ENCODE assay signal across 10 cellular contexts in the genomic region with DNA sequence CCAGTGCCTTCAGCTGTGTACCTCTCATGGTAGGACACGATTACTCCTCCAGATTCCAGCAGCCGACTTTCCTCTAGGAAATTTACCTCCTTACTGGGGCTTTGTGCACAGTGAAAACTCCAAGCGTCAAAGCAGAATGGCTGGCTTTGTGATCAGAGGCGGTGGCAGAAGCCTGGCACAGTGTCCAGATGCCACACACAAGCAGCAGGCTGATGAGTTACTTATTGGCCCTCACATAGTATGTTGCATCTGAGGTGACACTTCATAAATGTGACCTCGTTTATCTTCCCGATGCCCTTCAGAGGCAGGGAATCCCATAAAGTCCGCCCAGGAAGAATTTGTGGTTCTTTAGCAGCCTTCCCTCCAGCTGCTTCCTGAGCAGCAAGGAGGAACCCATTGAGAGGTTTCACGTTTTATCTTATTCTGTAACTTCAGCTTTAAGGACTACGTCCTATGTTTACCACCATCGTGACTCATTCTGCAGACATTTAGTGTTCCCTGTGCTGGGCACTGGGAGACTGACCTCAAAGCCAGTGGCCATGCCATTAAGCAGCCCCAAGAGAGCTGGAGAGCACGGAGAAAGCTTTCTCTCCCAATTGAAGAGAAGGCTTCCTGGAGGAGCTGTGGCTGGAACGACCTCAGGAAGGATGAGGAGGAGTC.
DNase-seq lines count a peak whose midpoint lies in the region; ATAC-seq and TF ChIP-seq lines count a peak whose summit lies in the region.
"Had no signal": no experiment of that assay in that cellular context is flagged by ENCODE, and none has a peak within 500 bp of the region (broad histone marks: within the 10 kb centered on the region; RNA-seq: fewer than 3 reads in every experiment).

No MANE protein-coding gene starts in this region.

- BruUV-seq in Panc1 (replicated peaks; lab: Mats Ljungman, UMichigan), result no TSS peak

- POLR2A ChIA-PET in Panc1 (lab: Charles Lee), result interaction anchor here (0.5 kb wide), 1 partner anchor 156 kb away, joined by 3 read pairs; no protein-coding TSS in a partner anchor

- no peak overlapping the region for H3K4me3 ChIP-seq in Panc1 (ENCODE audit: low read depth in 2 of 2, low read length in 2 of 2)
- no peak overlapping the region for H3K4me3 ChIP-seq in epithelial cell of esophagus (ENCODE audit: low read length)
- H3K4me3 ChIP-seq: vagina had no signal

- no peak overlapping the region for H3K27ac ChIP-seq in Panc1 (ENCODE audit: low read length)
- H3K27ac ChIP-seq: vagina had no signal

- DNase-seq in GDM1 (lab: John Stamatoyannopoulos, UW) (peak; percentile 56), Panc1 (ENCODE audit: low read depth, low spot score) (no peak), epithelial cell of esophagus (ENCODE audit: low read depth) (peak; percentile 10), renal cortical epithelial cell (ENCODE audit: low read depth) (peak; percentile 88), mesenteric fat pad (ENCODE audit: low spot score) (no peak), GM13976 (ENCODE audit: low spot score) (no peak), NCI-H187 treated with DMSO at 0.1 percent for 48 hours (lab: John Stamatoyannopoulos, UW) (no peak)
- DNase-seq: T-helper 1 cell had no signal

- ATAC-seq in Panc1 (peak; percentile 88), HG03457 (IDR thresholded peaks at IDR 0.05; ENCODE audit: unreplicated experiment) (no peak)

- no peaks in the 10 kb centered on the region for H3K9me3 ChIP-seq in Panc1 (ENCODE audit: control insufficient read depth, insufficient read depth, low read depth, low read length)
- H3K9me3 ChIP-seq: vagina had no signal

- CTCF ChIA-PET in Panc1 (lab: Charles Lee), result interaction anchor here (0.6 kb wide), 1 partner anchor 1555 kb away, joined by 3 read pairs; no protein-coding TSS in a partner anchor

- no peaks in the 10 kb centered on the region for H3K36me3 ChIP-seq in Panc1 (ENCODE audit: control insufficient read depth, insufficient read depth, low read length)
- H3K36me3 ChIP-seq: vagina had no signal

- peaks cover 12% of the 10 kb centered on the region for H3K4me1 ChIP-seq in Panc1 (ENCODE audit: control insufficient read depth, insufficient read depth, low read length)
- H3K4me1 ChIP-seq: vagina had no signal

- intact Hi-C loops in Panc1 (cut with micrococcal nuclease; ENCODE audit: unreplicated experiment), result no loop called here

- in situ Hi-C loops in Panc1 (cut with HindIII; ENCODE audit: low pct_unique_long_range_greater_than_20kb, low sequenced_read_pairs), result no loop called here
- in situ Hi-C loops in GM13976 (cut with MboI; ENCODE audit: low sequenced_read_pairs, unreplicated experiment), result no loop called here

- TF ChIP-seq CTCF in Panc1 (IDR thresholded peaks at IDR 0.05) (no peak), epithelial cell of esophagus (IDR thresholded peaks at IDR 0.05; ENCODE audit: insufficient read depth, low read depth, low read length, missing control alignments) (no peak), GM13976 (IDR thresholded peaks at IDR 0.05; ENCODE audit: borderline replicate concordance, control extremely low read depth, extremely low read depth, insufficient read depth, missing control alignments) (no peak)

- no peaks in the 10 kb centered on the region for H3K27me3 ChIP-seq in Panc1 (ENCODE audit: control insufficient read depth, insufficient read depth, low read length)
- H3K27me3 ChIP-seq: vagina had no signal

Comparison
In these comparisons a context has a peak if more than half of its experiments do, and no peak if none do; other contexts are left out.
1. DNase-seq: peak in GDM1 (single experiment), epithelial cell of esophagus (single experiment) and renal cortical epithelial cell (single experiment); none in Panc1 (single experiment), mesenteric fat pad (single experiment), GM13976 (single experiment) and NCI-H187 treated with DMSO at 0.1 percent for 48 hours (single experiment).